8 cellular contexts compared by ENCODE assay signal in the genomic region with DNA sequence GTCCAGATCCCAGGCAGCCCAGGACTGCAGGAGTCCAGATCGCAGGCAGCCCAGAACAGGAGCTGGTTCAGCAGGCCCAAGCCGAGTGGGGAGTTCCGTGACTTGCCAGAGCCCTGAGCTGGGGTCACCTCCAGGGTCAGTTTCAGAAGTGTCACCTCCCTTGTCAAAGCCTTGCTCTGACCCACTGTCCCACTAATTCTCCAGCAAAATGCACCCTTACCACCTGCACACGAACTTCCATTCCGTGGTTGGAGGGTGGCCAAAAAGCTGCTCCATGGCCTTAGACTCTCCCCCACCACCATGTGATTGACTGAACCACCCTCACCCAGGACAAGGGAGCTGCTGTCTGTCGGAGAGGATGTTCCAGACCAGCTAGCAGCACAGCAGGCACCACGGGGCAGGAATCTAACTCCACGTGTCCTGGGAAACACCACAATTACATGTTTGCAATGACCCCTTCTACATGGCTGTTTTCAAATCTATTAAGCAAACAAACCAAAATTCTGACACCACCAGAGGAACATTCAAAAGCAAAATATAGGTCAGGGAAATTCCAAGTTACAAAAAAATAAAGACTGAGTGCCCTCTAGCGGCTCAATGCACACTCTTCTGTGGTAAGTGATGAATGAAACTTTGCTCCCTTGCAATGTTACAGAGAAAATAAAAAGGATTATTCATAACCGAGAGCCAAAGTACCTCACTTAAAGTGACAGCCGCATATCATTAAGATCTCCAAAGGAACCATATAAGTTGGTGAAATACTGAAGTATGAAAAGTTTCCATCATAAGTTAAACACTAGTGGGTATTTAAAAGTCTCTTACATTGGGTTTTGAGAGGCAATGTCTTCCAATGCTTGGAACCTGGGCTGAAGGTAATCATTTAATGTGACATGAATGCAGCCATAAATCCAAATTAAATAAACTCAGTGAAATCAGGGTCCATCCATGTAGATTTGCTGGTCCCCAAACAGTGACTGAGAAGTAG.
DNase-seq lines count a peak whose midpoint lies in the region; ATAC-seq and TF ChIP-seq lines count a peak whose summit lies in the region.

No MANE protein-coding gene starts in this region.

- H3K4me3 ChIP-seq in AG04449 (ENCODE audit: low read depth, low read length) (no peak overlapping the region), astrocyte of the cerebellum (ENCODE audit: low read depth, low read length) (no peak overlapping the region), right atrium auricular region (no peak overlapping the region)

- TF ChIP-seq CTCF in AG04449 (IDR thresholded peaks at IDR 0.05; ENCODE audit: insufficient read depth, low read length, missing control alignments), result peak; percentile 61
- peak; percentile 74 for TF ChIP-seq CTCF in GM10266 (IDR thresholded peaks at IDR 0.05; ENCODE audit: control insufficient read depth, insufficient read depth, low read depth, missing control alignments)
- peak; percentile 76 for TF ChIP-seq CTCF in astrocyte of the cerebellum (IDR thresholded peaks at IDR 0.05; ENCODE audit: low read depth, low read length, missing control alignments)
- TF ChIP-seq CTCF in right atrium auricular region (IDR thresholded peaks at IDR 0.05), result peak; percentile 55 to 74

- H3K9me3 ChIP-seq in right atrium auricular region, result no peaks in the 10 kb centered on the region

- H3K4me1 ChIP-seq in right atrium auricular region, result no peaks in the 10 kb centered on the region

- POLR2A ChIA-PET in AG04449 (lab: Yijun Ruan, JAX), result no interaction called here

- CTCF ChIA-PET in AG04449 (lab: Yijun Ruan, JAX), result interaction anchor here (0.7 to 7.9 kb wide), 13 partner anchors 9 to 406 kb away, joined by 3 to 94 read pairs (median 5); no protein-coding TSS in a partner anchor

- no peak for ATAC-seq in HG03175 (IDR thresholded peaks at IDR 0.05; ENCODE audit: unreplicated experiment)
- ATAC-seq in GM19035 (IDR thresholded peaks at IDR 0.05; ENCODE audit: unreplicated experiment), result no peak

- DNase-seq in AG04449 (ENCODE audit: low read depth, low spot score) (no peak), GM10266 (ENCODE audit: extremely low spot score) (peak; percentile 73), NCI-H774 (lab: John Stamatoyannopoulos, UW) (peak; percentile 0), astrocyte of the cerebellum (ENCODE audit: low read depth) (peak; percentile 48), right atrium auricular region (ENCODE audit: low spot score) (peak; percentile 30), smooth muscle cell of the brain vasculature (ENCODE audit: low read depth, low spot score) (peak; percentile 75)

- H3K27ac ChIP-seq in right atrium auricular region, result no peak overlapping the region

- H3K27me3 ChIP-seq in right atrium auricular region, result no peaks in the 10 kb centered on the region

- in situ Hi-C loops in astrocyte of the cerebellum (cut with HindIII; ENCODE audit: low sequenced_read_pairs), result no loop called here

- no peaks in the 10 kb centered on the region for H3K36me3 ChIP-seq in right atrium auricular region
